Comparison of ENCODE assay signal across 9 cellular contexts in genomic region chr3:177193706-177194268, GRCh38. TPM values are rescaled to one million over a fixed set of nuclear protein-coding genes. Genes with fewer than 3 reads are reported as not detected.
A peak's percentile ranks its signal among the peaks of the same experiment; 100 is the strongest.
DNase-seq lines count a peak whose midpoint lies in the region; ATAC-seq and TF ChIP-seq lines count a peak whose summit lies in the region.
"Had no signal": no experiment of that assay in that cellular context is flagged by ENCODE, and none has a peak within 500 bp of the region (broad histone marks: within the 10 kb centered on the region; RNA-seq: fewer than 3 reads in every experiment).

No MANE protein-coding gene starts in this region.

- peaks cover 20% of the 10 kb centered on the region for H3K36me3 ChIP-seq in SU-DHL-6 (ENCODE audit: low read length)

- peak overlapping the region; percentile 49 for H3K27ac Mint-ChIP-seq in T-helper 2 cell treated with Interferon-gamma antibody and Interleukin-4, amounts not matched to agents 5 μg/mL and 100 μg/mL, for 36 hours
- H3K27ac Mint-ChIP-seq in stimulated activated naive B cell treated with anti-CD40 and anti-IgM and Interleukin-4, amounts not matched to agents 10 μg/mL and 1 μg/mL and 100 μg/mL, for 72 hours: peak overlapping the region; percentile 25

- H3K4me3 Mint-ChIP-seq in T-helper 2 cell treated with Interferon-gamma antibody and Interleukin-4, amounts not matched to agents 5 μg/mL and 100 μg/mL, for 36 hours: peak overlapping the region; percentile 93
- H3K4me3 Mint-ChIP-seq in stimulated activated naive B cell treated with anti-CD40 and anti-IgM and Interleukin-4, amounts not matched to agents 10 μg/mL and 1 μg/mL and 100 μg/mL, for 72 hours: peak overlapping the region; percentile 93 to 94

- H3K27me3 Mint-ChIP-seq in T-helper 2 cell treated with Interferon-gamma antibody and Interleukin-4, amounts not matched to agents 5 μg/mL and 100 μg/mL, for 36 hours (ENCODE audit: low read depth): no peaks in the 10 kb centered on the region
- H3K27me3 Mint-ChIP-seq in stimulated activated naive B cell treated with anti-CD40 and anti-IgM and Interleukin-4, amounts not matched to agents 10 μg/mL and 1 μg/mL and 100 μg/mL, for 72 hours: no peaks in the 10 kb centered on the region

- H3K9ac ChIP-seq in SU-DHL-6 (ENCODE audit: low read length): peak overlapping the region; percentile 98

- no peaks in the 10 kb centered on the region for H3K9me3 Mint-ChIP-seq in T-helper 2 cell treated with Interferon-gamma antibody and Interleukin-4, amounts not matched to agents 5 μg/mL and 100 μg/mL, for 36 hours
- H3K9me3 Mint-ChIP-seq in stimulated activated naive B cell treated with anti-CD40 and anti-IgM and Interleukin-4, amounts not matched to agents 10 μg/mL and 1 μg/mL and 100 μg/mL, for 72 hours: no peaks in the 10 kb centered on the region

- no peak for DNase-seq in T-helper 2 cell treated with Interferon-gamma antibody and Interleukin-4, amounts not matched to agents 5 μg/mL and 100 μg/mL, for 36 hours (ENCODE audit: low spot score)
- DNase-seq in T-helper 2 cell (no peak), fibroblast of pulmonary artery (ENCODE audit: low read depth) (no peak), A172 (ENCODE audit: low spot score) (no peak)
- no peak for DNase-seq in stimulated activated naive B cell treated with anti-CD40 and anti-IgM and Interleukin-4, amounts not matched to agents 10 μg/mL and 1 μg/mL and 100 μg/mL, for 72 hours
- DNase-seq: HCEC 1CT had no signal

- peaks cover 85% of the 10 kb centered on the region for H3K79me2 ChIP-seq in SU-DHL-6 (ENCODE audit: insufficient read depth, low read length)

- H3K9me2 ChIP-seq in SU-DHL-6 (replicated peaks; ENCODE audit: insufficient read depth, low read length): no peaks in the 10 kb centered on the region

- peaks cover 45% of the 10 kb centered on the region for H3K4me1 Mint-ChIP-seq in T-helper 2 cell treated with Interferon-gamma antibody and Interleukin-4, amounts not matched to agents 5 μg/mL and 100 μg/mL, for 36 hours (ENCODE audit: low read depth)
- peaks cover 27 to 61% of the 10 kb centered on the region in 2 donors for H3K4me1 Mint-ChIP-seq in stimulated activated naive B cell treated with anti-CD40 and anti-IgM and Interleukin-4, amounts not matched to agents 10 μg/mL and 1 μg/mL and 100 μg/mL, for 72 hours

- H3K36me3 Mint-ChIP-seq in T-helper 2 cell treated with Interferon-gamma antibody and Interleukin-4, amounts not matched to agents 5 μg/mL and 100 μg/mL, for 36 hours (ENCODE audit: low read depth): peaks cover 39% of the 10 kb centered on the region
- peaks cover 31 to 39% of the 10 kb centered on the region in 2 donors for H3K36me3 Mint-ChIP-seq in stimulated activated naive B cell treated with anti-CD40 and anti-IgM and Interleukin-4, amounts not matched to agents 10 μg/mL and 1 μg/mL and 100 μg/mL, for 72 hours

- no peaks in the 10 kb centered on the region for H3K27me3 ChIP-seq in SU-DHL-6 (ENCODE audit: low read length)

- H3F3A ChIP-seq in SU-DHL-6 (ENCODE audit: insufficient read depth): peaks cover 55% of the 10 kb centered on the region

- 0 out of 2 replicates have a peak, but pooled peaks cover 6% of the 10 kb centered on the region for H4K20me1 ChIP-seq in SU-DHL-6 (ENCODE audit: low read depth, low read length)

- H3K4me3 ChIP-seq in SU-DHL-6 (ENCODE audit: insufficient read depth, low read length, poor library complexity, severe bottlenecking): peak overlapping the region; percentile 97
- H3K4me3 ChIP-seq in fibroblast of pulmonary artery (replicated peaks; ENCODE audit: low read depth, low read length): peak overlapping the region; percentile 80

- H3K9me3 ChIP-seq in SU-DHL-6 (ENCODE audit: insufficient read depth, low read length): no peaks in the 10 kb centered on the region

- H3K27ac ChIP-seq in SU-DHL-6 (ENCODE audit: low read depth, low read length): peak overlapping the region; percentile 100

- peak overlapping the region; percentile 95 for H3K4me2 ChIP-seq in SU-DHL-6 (ENCODE audit: low read depth, low read length, poor library complexity, severe bottlenecking)

- TF ChIP-seq CTCF in SU-DHL-6 (IDR thresholded peaks at IDR 0.05; ENCODE audit: insufficient read depth, low read length, poor library complexity, severe bottlenecking): no peak
- TF ChIP-seq CTCF in fibroblast of pulmonary artery (IDR thresholded peaks at IDR 0.05; ENCODE audit: low read length, missing control alignments): no peak

- no peak for ATAC-seq in stimulated activated naive B cell treated with anti-CD40 and anti-IgM and Interleukin-4, amounts not matched to agents 10 μg/mL and 1 μg/mL and 100 μg/mL, for 72 hours (replicated peaks)
- no peak for ATAC-seq in esophagus mucosa
- no peak for ATAC-seq in GM19397 (IDR thresholded peaks at IDR 0.05; ENCODE audit: unreplicated experiment)

- no peak overlapping the region for H2AFZ ChIP-seq in SU-DHL-6 (ENCODE audit: low read depth, low read length, severe bottlenecking)

RNA-seq across cellular contexts. Expression of gene TBL1XR1, which starts 3.5 kb away (rescaled TPM):
- total RNA-seq in A172 (2014; rRNA removed; shearing (Covaris generic)): 85.4 and 88.3 TPM in 2 replicates
- 123 TPM for total RNA-seq in esophagus mucosa
